In genomic region chr9:728535-728934, GRCh38 we compare ENCODE assay signal across 18 cellular contexts.
"Had no signal": no experiment of that assay in that cellular context is flagged by ENCODE, and none has a peak within 500 bp of the region (broad histone marks: within the 10 kb centered on the region; RNA-seq: fewer than 3 reads in every experiment).

No MANE protein-coding gene starts in this region.

- H3K9me3 ChIP-seq: prostate gland, suprapubic skin, upper lobe of right lung had no signal

- H3K4me1 ChIP-seq: prostate gland, upper lobe of right lung had no signal

- H3K4me3 ChIP-seq: prostate gland, suprapubic skin, upper lobe of right lung had no signal

- H3K36me3 ChIP-seq: prostate gland had no signal

- DNase-seq: activated CD4-positive, alpha-beta T cell treated with anti-CD3 and anti-CD28 coated beads, Interleukin-2, amount 10 ng/mL, durations not matched to agents 7 days and 5 days; activated CD4-positive, CD25-positive, alpha-beta regulatory T cell treated with anti-CD3 and anti-CD28 coated beads, Interleukin-2, amount 50 U/mL, for 72 hours; activated CD8-positive, alpha-beta T cell treated with anti-CD3 and anti-CD28 coated beads, Interleukin-2, amount 10 ng/mL, durations not matched to agents 7 days and 5 days; activated gamma-delta T cell; activated naive CD4-positive, alpha-beta T cell treated with anti-CD3 and anti-CD28 coated beads, Interleukin-2, amount 50 U/mL, for 16 hours; activated naive CD8-positive, alpha-beta T cell treated with anti-CD3 and anti-CD28 coated beads, Interleukin-2, amount 50 U/mL, for 24 hours; central memory CD4-positive, alpha-beta T cell; kidney glomerular epithelial cell; left ventricle myocardium superior; mammary epithelial cell; stimulated activated CD4-positive, alpha-beta T cell treated with anti-CD3 and anti-CD28 coated beads, Interleukin-1b, Interleukin-23, amount 100 ng/mL, for 48 hours; SW 1271; T-helper 2 cell; upper lobe of right lung had no signal

- ATAC-seq: activated CD8-positive, alpha-beta T cell treated with anti-CD3 and anti-CD28 coated beads, Interleukin-2, amount 10 ng/mL, durations not matched to agents 7 days and 5 days; activated naive CD8-positive, alpha-beta T cell treated with anti-CD3 and anti-CD28 coated beads, Interleukin-2, amount 50 U/mL, for 24 hours; left ventricle myocardium superior; natural killer cell treated with Interleukin-12 subunit alpha and Interleukin-12 subunit beta and Interleukin-15 and Interleukin-18, amount 100 ng/mL, for 72 hours; upper lobe of right lung had no signal

- H3K27ac ChIP-seq: prostate gland, suprapubic skin, upper lobe of right lung, VCaP had no signal

- H3K27me3 ChIP-seq: suprapubic skin, upper lobe of right lung had no signal
